1 cellular context compared by ENCODE assay signal in the genomic region with DNA sequence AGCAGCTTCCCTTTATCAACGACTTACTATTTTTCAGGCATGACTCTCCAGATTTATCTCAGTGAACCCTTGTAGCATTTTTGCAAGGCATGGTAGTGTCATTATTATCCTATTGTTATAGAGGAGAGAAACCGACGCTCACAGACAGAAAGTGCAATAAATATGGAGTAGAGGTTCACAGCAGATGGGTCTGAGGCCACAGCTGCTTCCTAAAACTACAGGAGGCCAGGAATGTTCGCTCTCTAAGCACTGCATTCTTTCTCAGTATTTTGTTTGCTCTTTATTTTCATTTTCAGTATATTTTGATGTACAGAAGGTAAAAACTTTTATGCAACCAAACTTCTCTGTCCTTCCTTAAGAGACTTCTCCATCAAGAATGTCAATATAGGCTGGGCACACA.
TF ChIP-seq lines count a peak whose summit lies in the region.

No MANE protein-coding gene starts in this region.

TF ChIP-seq in HepG2, 621 proteins besides CTCF, POLR2A, EP300 and RAD21:
- TF ChIP-seq MAF1 (CRISPR knock-in tag; IDR thresholded peaks at IDR 0.05; ENCODE audit: borderline replicate concordance), result no peak
- TF ChIP-seq, protein P1, sequence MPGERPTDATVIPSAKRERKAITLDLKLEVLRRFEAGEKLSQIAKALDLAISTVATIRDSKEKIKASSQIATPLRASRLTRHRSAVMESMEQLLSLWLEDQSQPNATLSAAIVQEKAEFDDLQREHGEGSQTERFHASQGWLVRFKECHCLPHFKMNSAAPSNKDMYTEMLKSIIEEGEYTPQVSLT (CRISPR knock-in tag; IDR thresholded peaks at IDR 0.05; ENCODE audit: borderline replicate concordance, low read depth), result no peak
- no peak for TF ChIP-seq SMARCC2 (IDR thresholded peaks at IDR 0.05)
- TF ChIP-seq TCF7 (IDR thresholded peaks at IDR 0.05; ENCODE audit: low read depth), result no peak
- TF ChIP-seq, protein P2, sequence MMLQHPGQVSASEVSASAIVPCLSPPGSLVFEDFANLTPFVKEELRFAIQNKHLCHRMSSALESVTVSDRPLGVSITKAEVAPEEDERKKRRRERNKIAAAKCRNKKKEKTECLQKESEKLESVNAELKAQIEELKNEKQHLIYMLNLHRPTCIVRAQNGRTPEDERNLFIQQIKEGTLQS (CRISPR knock-in tag; IDR thresholded peaks at IDR 0.05), result no peak
- TF ChIP-seq RFX1 (IDR thresholded peaks at IDR 0.05), result no peak
- TF ChIP-seq TMF1 (CRISPR knock-in tag; IDR thresholded peaks at IDR 0.05; ENCODE audit: low read depth), result no peak
- TF ChIP-seq KLF13 (CRISPR knock-in tag; IDR thresholded peaks at IDR 0.05), result no peak
- no peak for TF ChIP-seq ZFP37 (CRISPR knock-in tag; IDR thresholded peaks at IDR 0.05; ENCODE audit: borderline replicate concordance)
- TF ChIP-seq POLR2AphosphoS5 (IDR thresholded peaks at IDR 0.05; ENCODE audit: low read depth, low read length), result no peak
- TF ChIP-seq ZNF598 (CRISPR knock-in tag; IDR thresholded peaks at IDR 0.05; ENCODE audit: borderline replicate concordance), result no peak
- TF ChIP-seq, protein P3, sequence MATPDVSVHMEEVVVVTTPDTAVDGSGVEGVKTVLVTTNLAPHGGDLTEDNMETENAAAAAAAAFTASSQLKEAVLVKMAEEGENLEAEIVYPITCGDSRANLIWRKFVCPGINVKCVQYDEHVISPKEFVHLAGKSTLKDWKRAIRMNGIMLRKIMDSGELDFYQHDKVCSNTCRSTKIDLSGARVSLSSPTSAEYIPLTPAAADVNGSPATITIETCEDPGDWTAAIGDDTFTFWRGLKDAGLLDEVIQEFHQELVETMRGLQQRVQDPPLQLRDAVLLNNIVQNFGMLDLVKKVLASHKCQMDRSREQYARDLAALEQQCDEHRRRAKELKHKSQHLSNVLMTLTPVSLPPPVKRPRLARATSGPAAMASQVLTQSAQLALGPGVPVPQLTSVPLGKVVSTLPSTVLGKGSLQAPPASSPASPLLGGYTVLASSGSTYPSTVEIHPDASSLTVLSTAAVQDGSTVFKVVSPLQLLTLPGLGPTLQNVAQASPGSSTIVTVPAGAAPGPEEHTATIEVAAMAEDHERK (CRISPR knock-in tag; IDR thresholded peaks at IDR 0.05; ENCODE audit: low read depth), result no peak
- TF ChIP-seq, protein P4, sequence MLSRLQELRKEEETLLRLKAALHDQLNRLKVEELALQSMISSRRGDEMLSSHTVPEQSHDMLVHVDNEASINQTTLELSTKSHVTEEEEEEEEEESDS (CRISPR knock-in tag; IDR thresholded peaks at IDR 0.05; ENCODE audit: borderline replicate concordance), result no peak
- TF ChIP-seq ZFP41 (CRISPR knock-in tag; IDR thresholded peaks at IDR 0.05; ENCODE audit: borderline replicate concordance), result no peak
